ENCODE assay signal across 19 cellular contexts in genomic region chr4:42712854-42713253, GRCh38. TPM values are rescaled to one million over a fixed set of nuclear protein-coding genes. Genes with fewer than 3 reads are reported as not detected.
DNase-seq lines count a peak whose midpoint lies in the region; ATAC-seq and TF ChIP-seq lines count a peak whose summit lies in the region.
"Had no signal": no experiment of that assay in that cellular context is flagged by ENCODE, and none has a peak within 500 bp of the region (broad histone marks: within the 10 kb centered on the region; RNA-seq: fewer than 3 reads in every experiment).

No MANE protein-coding gene starts in this region.

- no peaks in the 10 kb centered on the region for H3K9me3 Mint-ChIP-seq in GM23338
- 0 out of 2 replicates have a peak, but pooled peaks cover 6% of the 10 kb centered on the region for H3K9me3 Mint-ChIP-seq in WTC11
- H3K9me3 Mint-ChIP-seq in neural progenitor cell: no peaks in the 10 kb centered on the region
- H3K9me3 Mint-ChIP-seq in CD8-positive, alpha-beta memory T cell: no peaks in the 10 kb centered on the region
- H3K9me3 Mint-ChIP-seq: CD8-positive, alpha-beta T cell; H9 had no signal

- ATAC-seq in GM23338 (peak; percentile 54; the same call in 2 of the 3 replicates), WTC11 (peak; percentile 49), GM19324 (IDR thresholded peaks at IDR 0.05; ENCODE audit: low FRiP score, unreplicated experiment) (no peak)
- ATAC-seq: CD8-positive, alpha-beta T cell; GM12878; HCT116 had no signal

- CTCF ChIA-PET in WTC11 (lab: Charles Lee): no interaction called here
- CTCF ChIA-PET in CD8-positive, alpha-beta memory T cell (lab: Charles Lee): no interaction called here

- POLR2A ChIA-PET in WTC11 (lab: Charles Lee): no interaction called here
- POLR2A ChIA-PET in CD8-positive, alpha-beta memory T cell (lab: Charles Lee): no interaction called here

- no peak overlapping the region for H3K27ac Mint-ChIP-seq in GM23338
- no peak overlapping the region for H3K27ac Mint-ChIP-seq in WTC11
- H3K27ac Mint-ChIP-seq in neural progenitor cell: no peak overlapping the region
- peak overlapping the region in 1 of 8 donors; percentile 20 for H3K27ac Mint-ChIP-seq in CD8-positive, alpha-beta memory T cell
- H3K27ac Mint-ChIP-seq: CD4-positive, CD25-positive, alpha-beta regulatory T cell; CD8-positive, alpha-beta T cell; H9 had no signal

- H3K36me3 Mint-ChIP-seq in GM23338 (ENCODE audit: low read depth) (no peaks in the 10 kb centered on the region), WTC11 (no peaks in the 10 kb centered on the region), neural progenitor cell (no peaks in the 10 kb centered on the region)
- H3K36me3 Mint-ChIP-seq in CD8-positive, alpha-beta memory T cell: no peaks in the 10 kb centered on the region
- H3K36me3 Mint-ChIP-seq: CD4-positive, CD25-positive, alpha-beta regulatory T cell; CD8-positive, alpha-beta T cell had no signal

- H3K4me3 ChIP-seq in BE2C (ENCODE audit: low read depth, low read length): no peak overlapping the region
- no peak overlapping the region for H3K4me3 ChIP-seq in GM23338
- H3K4me3 ChIP-seq in neural progenitor cell: no peak overlapping the region
- H3K4me3 ChIP-seq in CD8-positive, alpha-beta memory T cell (ENCODE audit: low read length): no peak overlapping the region
- H3K4me3 ChIP-seq: BLaER1, GM12878, GM23248 had no signal

- H3K27me3 Mint-ChIP-seq in GM23338 (ENCODE audit: insufficient read depth, low read depth, poor library complexity) (no peaks in the 10 kb centered on the region), WTC11 (ENCODE audit: low read depth) (no peaks in the 10 kb centered on the region), neural progenitor cell (ENCODE audit: insufficient read depth, low read depth) (no peaks in the 10 kb centered on the region)
- peaks cover 8 to 31% of the 10 kb centered on the region in 2 donors for H3K27me3 Mint-ChIP-seq in CD8-positive, alpha-beta memory T cell

- 0 out of 2 replicates have a peak overlapping the region, but pooled peaks have one; percentile 9 for H2AFZ ChIP-seq in GM23338
- H2AFZ ChIP-seq in neural progenitor cell (replicated peaks): no peak overlapping the region
- H2AFZ ChIP-seq: GM23248 had no signal

- no peaks in the 10 kb centered on the region for H3K36me3 ChIP-seq in BE2C
- H3K36me3 ChIP-seq in GM23338 (ENCODE audit: insufficient read depth): no peaks in the 10 kb centered on the region
- no peaks in the 10 kb centered on the region for H3K36me3 ChIP-seq in neural progenitor cell
- H3K36me3 ChIP-seq in CD8-positive, alpha-beta memory T cell (ENCODE audit: insufficient read depth, low read length): no peaks in the 10 kb centered on the region
- H3K36me3 ChIP-seq: BLaER1 had no signal

- no peak overlapping the region for H3K4me3 Mint-ChIP-seq in GM23338
- H3K4me3 Mint-ChIP-seq in WTC11: no peak overlapping the region
- no peak overlapping the region for H3K4me3 Mint-ChIP-seq in neural progenitor cell
- H3K4me3 Mint-ChIP-seq in CD8-positive, alpha-beta memory T cell: no peak overlapping the region
- H3K4me3 Mint-ChIP-seq: CD4-positive, CD25-positive, alpha-beta regulatory T cell; CD8-positive, alpha-beta T cell; H9 had no signal

- peaks cover 14% of the 10 kb centered on the region for H3K4me1 ChIP-seq in BE2C
- peaks cover 25% of the 10 kb centered on the region for H3K4me1 ChIP-seq in GM23338 (ENCODE audit: insufficient read depth)
- H3K4me1 ChIP-seq in neural progenitor cell: peaks cover 21% of the 10 kb centered on the region
- no peaks in the 10 kb centered on the region for H3K4me1 ChIP-seq in CD8-positive, alpha-beta memory T cell (ENCODE audit: insufficient read depth, low read length)

- H3F3A ChIP-seq in GM23338 (replicated peaks; ENCODE audit: low read depth) (no peaks in the 10 kb centered on the region), neural progenitor cell (ENCODE audit: low read depth) (no peaks in the 10 kb centered on the region)

- H3K4me1 Mint-ChIP-seq in GM23338 (peaks cover 37% of the 10 kb centered on the region), WTC11 (peaks cover 31% of the 10 kb centered on the region), neural progenitor cell (peaks cover 24% of the 10 kb centered on the region)
- peaks cover 0 to 6% (median 1%) of the 10 kb centered on the region in 3 donors for H3K4me1 Mint-ChIP-seq in CD8-positive, alpha-beta memory T cell

- TF ChIP-seq CTCF in BE2C (IDR thresholded peaks at IDR 0.05; ENCODE audit: low read depth, low read length) (no peak), GM23338 (conservative IDR thresholded peaks at IDR 0.05; ENCODE audit: low read depth in 2 of 2) (no peak), WTC11 (IDR thresholded peaks at IDR 0.05) (no peak), neural progenitor cell (IDR thresholded peaks at IDR 0.05) (no peak)

- no peaks in the 10 kb centered on the region for H3K79me2 ChIP-seq in GM23338 (replicated peaks; ENCODE audit: insufficient read depth)
- no peaks in the 10 kb centered on the region for H3K79me2 ChIP-seq in neural progenitor cell (ENCODE audit: low read depth)

- H3K4me2 ChIP-seq in GM23338: no peak overlapping the region
- H3K4me2 ChIP-seq in neural progenitor cell: peak overlapping the region; percentile 15
- H3K4me2 ChIP-seq: BLaER1 had no signal

- H3K9me2 ChIP-seq in GM23338 (ENCODE audit: insufficient read depth): no peaks in the 10 kb centered on the region

- no peaks in the 10 kb centered on the region for H3K9me3 ChIP-seq in BE2C
- H3K9me3 ChIP-seq in neural progenitor cell (ENCODE audit: low read depth): no peaks in the 10 kb centered on the region
- H3K9me3 ChIP-seq in CD8-positive, alpha-beta memory T cell (ENCODE audit: low read length): no peaks in the 10 kb centered on the region
- H3K9me3 ChIP-seq: BLaER1 had no signal

- H3K27ac ChIP-seq in GM23338 (ENCODE audit: low read depth) (no peak overlapping the region), neural progenitor cell (no peak overlapping the region)
- no peak overlapping the region for H3K27ac ChIP-seq in CD8-positive, alpha-beta memory T cell (ENCODE audit: low read depth, low read length)
- H3K27ac ChIP-seq: BLaER1, C4-2B, GM23248 had no signal

- H3K27me3 ChIP-seq in BE2C (no peaks in the 10 kb centered on the region), GM23338 (ENCODE audit: insufficient read depth) (no peaks in the 10 kb centered on the region), neural progenitor cell (no peaks in the 10 kb centered on the region)
- no peaks in the 10 kb centered on the region for H3K27me3 ChIP-seq in CD8-positive, alpha-beta memory T cell (ENCODE audit: insufficient read depth, low read length, poor library complexity, severe bottlenecking)
- H3K27me3 ChIP-seq: BLaER1 had no signal

- H3K9ac ChIP-seq in neural progenitor cell: no peak overlapping the region
- H3K9ac ChIP-seq: BLaER1, GM23248 had no signal

- DNase-seq in BE2C (peak; percentile 43), GM23338 (ENCODE audit: low spot score) (no peak), WTC11 (ENCODE audit: low spot score) (no peak), neural progenitor cell (ENCODE audit: low spot score) (peak; percentile 43)
- no peak for DNase-seq in CD8-positive, alpha-beta memory T cell
- DNase-seq: CD4-positive, CD25-positive, alpha-beta regulatory T cell; CD8-positive, alpha-beta T cell; DMS 273 treated with DMSO at 0.1 percent for 48 hours; DMS79; EL; GDM1; GM23248; H9 had no signal

- H4K20me1 ChIP-seq in GM23338 (replicated peaks; ENCODE audit: insufficient read depth): no peaks in the 10 kb centered on the region
- H4K20me1 ChIP-seq in neural progenitor cell (ENCODE audit: low read depth): no peaks in the 10 kb centered on the region
- H4K20me1 ChIP-seq: BLaER1 had no signal

TF ChIP-seq in GM23338, 12 proteins besides CTCF, POLR2A, EP300 and RAD21:
- TF ChIP-seq POLR2AphosphoS5 (IDR thresholded peaks at IDR 0.05; ENCODE audit: low read depth): no peak
- TF ChIP-seq ZNF331 (CRISPR knock-in tag; IDR thresholded peaks at IDR 0.05; ENCODE audit: low read depth): peak; percentile 63

TF ChIP-seq in WTC11, 78 proteins besides CTCF, POLR2A, EP300 and RAD21:
- no peak for TF ChIP-seq ZNF232 (CRISPR knock-in tag; IDR thresholded peaks at IDR 0.05)
- no peak for TF ChIP-seq NFATC4 (CRISPR knock-in tag; IDR thresholded peaks at IDR 0.05)
- TF ChIP-seq HMGA2 (CRISPR knock-in tag; IDR thresholded peaks at IDR 0.05): no peak
- TF ChIP-seq E2F1 (CRISPR knock-in tag; IDR thresholded peaks at IDR 0.05): no peak
TF ChIP-seq in WTC11: peak in this region for 0.

RNA-seq across cellular contexts. Expression of gene ATP8A1, which starts 55.9 kb away (rescaled TPM):
- 15.0 TPM for polyA plus RNA-seq in BE2C (2012; ENCODE audit: insufficient read depth, insufficient read length, low read depth)
- total RNA-seq in GM23338 (2014; rRNA removed; shearing (Covaris generic)): 28.7 and 66.3 TPM in 2 replicates
- polyA plus RNA-seq in GM23338 (2016; fragmentation: Nextera tagmentation; extraction: Ambion mirVana): 6.8 and 6.9 TPM in 2 replicates
- 14.3 to 18.7 TPM (median 15.1 TPM) in 3 replicates for total RNA-seq in WTC11 (2021)
- 27.6 and 46.1 TPM in 2 replicates for total RNA-seq in neural progenitor cell (ENCODE audit: low replicate concordance)
- total RNA-seq in CD8-positive, alpha-beta memory T cell: 10 to 100 TPM; 23.3 to 24.4 TPM
- 13.8 TPM for polyA plus RNA-seq in CD8-positive, alpha-beta memory T cell
- total RNA-seq: A172 had no signal

Comparison
In these comparisons a context has a peak if more than half of its experiments do, and no peak if none do; other contexts are left out.
1. DNase-seq: peak in BE2C (single experiment) and neural progenitor cell (single experiment); none in GM23338 (single experiment), WTC11 (single experiment) and CD8-positive, alpha-beta memory T cell (0 of 5).